1 cellular context compared by ENCODE assay signal in genomic region chr10:987906-988666, GRCh38.
TF ChIP-seq lines count a peak whose summit lies in the region.

Gene GTPBP4 (plus strand): TSS chr10:988434. CDS start chr10:988480, 46 bp downstream.

TF ChIP-seq in HepG2, 621 proteins besides CTCF, POLR2A, EP300 and RAD21 (continued from another document and continues in another):
- TF ChIP-seq ZNF407 (CRISPR knock-in tag; IDR thresholded peaks at IDR 0.05; ENCODE audit: not compliant biosample characterization) (peak; percentile 90), GABPB1 (CRISPR knock-in tag; IDR thresholded peaks at IDR 0.05) (peak; percentile 99), NR2C2 (CRISPR knock-in tag; IDR thresholded peaks at IDR 0.05; ENCODE audit: borderline replicate concordance) (peak; percentile 65; the same call in 1 of the 2 replicates), FIP1L1 (IDR thresholded peaks at IDR 0.05; ENCODE audit: borderline replicate concordance, insufficient read depth, low read depth, low read length) (no peak), ASH2L (IDR thresholded peaks at IDR 0.05; ENCODE audit: insufficient read length, low read depth, low read length) (peak; percentile 83), ZNF800 (CRISPR knock-in tag; IDR thresholded peaks at IDR 0.05) (0 out of 2 replicates have a peak, but pooled peaks have one; percentile 75), MAZ (IDR thresholded peaks at IDR 0.05; ENCODE audit: borderline replicate concordance, low read depth, low read length) (no peak; the same call in 1 of the 2 replicates), MAZ (CRISPR knock-in tag; IDR thresholded peaks at IDR 0.05; ENCODE audit: low read depth) (peak; percentile 75; the same call in 1 of the 2 replicates), HMGA1 (CRISPR knock-in tag; conservative IDR thresholded peaks at IDR 0.05) (no peak), BHLHE40 (IDR thresholded peaks at IDR 0.05; ENCODE audit: low read length) (peak; percentile 53; the same call in 1 of the 2 replicates), GABPA (IDR thresholded peaks at IDR 0.05; ENCODE audit: low read depth, low read length) (peak; percentile 92), GABPA (CRISPR knock-in tag; IDR thresholded peaks at IDR 0.05; ENCODE audit: low read depth) (peak; percentile 99), MED13 (CRISPR knock-in tag; IDR thresholded peaks at IDR 0.05) (peak; percentile 73), ZNF777 (CRISPR knock-in tag; IDR thresholded peaks at IDR 0.05) (peak; percentile 73), ZSCAN31 (CRISPR knock-in tag; IDR thresholded peaks at IDR 0.05; ENCODE audit: low read depth) (peak; percentile 31; the same call in 1 of the 2 replicates), ZNF878 (CRISPR knock-in tag; IDR thresholded peaks at IDR 0.05) (peak; percentile 73), FOXJ3 (CRISPR knock-in tag; IDR thresholded peaks at IDR 0.05; ENCODE audit: borderline replicate concordance) (0 out of 2 replicates have a peak, but pooled peaks have one; percentile 47), ZBTB38 (CRISPR knock-in tag; IDR thresholded peaks at IDR 0.05) (peak; percentile 71; the same call in 1 of the 2 replicates), HNF1B (CRISPR knock-in tag; IDR thresholded peaks at IDR 0.05) (peak; percentile 74), ZNF30 (CRISPR knock-in tag; IDR thresholded peaks at IDR 0.05) (0 out of 2 replicates have a peak, but pooled peaks have one; percentile 13), ZNF251 (CRISPR knock-in tag; IDR thresholded peaks at IDR 0.05) (no peak), CENPT (CRISPR knock-in tag; IDR thresholded peaks at IDR 0.05; ENCODE audit: low read depth) (peak; percentile 34; the same call in 1 of the 2 replicates), STAT5B (CRISPR knock-in tag; IDR thresholded peaks at IDR 0.05) (no peak), TFDP1 (CRISPR knock-in tag; IDR thresholded peaks at IDR 0.05; ENCODE audit: borderline replicate concordance) (peak; percentile 70; the same call in 1 of the 2 replicates), RFXAP (CRISPR knock-in tag; IDR thresholded peaks at IDR 0.05; ENCODE audit: borderline replicate concordance) (0 out of 2 replicates have a peak, but pooled peaks have one; percentile 39), PRDM10 (CRISPR knock-in tag; IDR thresholded peaks at IDR 0.05; ENCODE audit: low read depth) (no peak), ZNF629 (CRISPR knock-in tag; conservative IDR thresholded peaks at IDR 0.05) (peak; percentile 21; the same call in 1 of the 2 replicates), WIZ (CRISPR knock-in tag; IDR thresholded peaks at IDR 0.05) (no peak), ZBTB1 (CRISPR knock-in tag; IDR thresholded peaks at IDR 0.05; ENCODE audit: borderline replicate concordance) (no peak), ZNF276 (CRISPR knock-in tag; IDR thresholded peaks at IDR 0.05; ENCODE audit: low read depth) (no peak), ZNF275 (CRISPR knock-in tag; IDR thresholded peaks at IDR 0.05; ENCODE audit: borderline replicate concordance) (no peak), ZNF121 (CRISPR knock-in tag; IDR thresholded peaks at IDR 0.05) (no peak), KDM2A (CRISPR knock-in tag; IDR thresholded peaks at IDR 0.05; ENCODE audit: borderline replicate concordance, low read depth) (peak; percentile 72; the same call in 1 of the 2 replicates), E2F5 (CRISPR knock-in tag; conservative IDR thresholded peaks at IDR 0.05) (peak; percentile 47; the same call in 1 of the 2 replicates), KDM5A (IDR thresholded peaks at IDR 0.05; ENCODE audit: borderline replicate concordance, low read length) (no peak; the same call in 1 of the 2 replicates), ZNF598 (CRISPR knock-in tag; IDR thresholded peaks at IDR 0.05; ENCODE audit: borderline replicate concordance) (peak; percentile 73; the same call in 1 of the 2 replicates), NR2F6 (IDR thresholded peaks at IDR 0.05) (peak; percentile 12; the same call in 1 of the 2 replicates), NR2F6 (CRISPR knock-in tag; IDR thresholded peaks at IDR 0.05) (peak; percentile 49), ATAD3A (CRISPR knock-in tag; IDR thresholded peaks at IDR 0.05) (no peak), RELA (CRISPR knock-in tag; IDR thresholded peaks at IDR 0.05) (no peak)
